Comparison of ENCODE assay signal across 8 cellular contexts in genomic region chr15:76840830-76841460, GRCh38.
DNase-seq lines count a peak whose midpoint lies in the region; ATAC-seq and TF ChIP-seq lines count a peak whose summit lies in the region.

No MANE protein-coding gene starts in this region.

- WGBS in mesenchymal stem cell, result 90% methylated on average over 2 of the region's 5 CpGs

- H3K79me1 ChIP-seq in mesenchymal stem cell (replicated peaks; ENCODE audit: low read length, poor library complexity, severe bottlenecking), result peaks cover 2% of the 10 kb centered on the region

- H2BK12ac ChIP-seq in mesenchymal stem cell (ENCODE audit: low read length in 2 of 2), result no peak overlapping the region

- H4K8ac ChIP-seq in mesenchymal stem cell (ENCODE audit: low read length), result no peak overlapping the region

- no peak overlapping the region for H3K9ac ChIP-seq in mesenchymal stem cell (ENCODE audit: low read length)

- no peaks in the 10 kb centered on the region for H3K4me1 ChIP-seq in mesenchymal stem cell (ENCODE audit: control insufficient read depth, insufficient read depth, low read depth, low read length)

- H2BK15ac ChIP-seq in mesenchymal stem cell (ENCODE audit: low read depth, poor library complexity, severe bottlenecking), result no peak overlapping the region

- no peak overlapping the region for H2AFZ ChIP-seq in mesenchymal stem cell (ENCODE audit: low read depth, low read length)

- no peak overlapping the region for H2BK5ac ChIP-seq in mesenchymal stem cell (ENCODE audit: low read depth, low read length, poor library complexity, severe bottlenecking)

- no peak overlapping the region for H3K4me3 Mint-ChIP-seq in brain

- peak; percentile 45 to 72 for TF ChIP-seq CTCF in brain (conservative IDR thresholded peaks at IDR 0.05)

- peaks cover 8 to 28% (median 19%) of the 10 kb centered on the region in 5 experiments for H3K9me3 Mint-ChIP-seq in brain

- no peak overlapping the region for H3K4me2 ChIP-seq in mesenchymal stem cell (ENCODE audit: low read length, poor library complexity, severe bottlenecking)

- H3K27me3 ChIP-seq in mesenchymal stem cell (ENCODE audit: control insufficient read depth in 1 of 2, insufficient read depth in 1 of 2, low read length in 2 of 2), result no peaks in the 10 kb centered on the region

- no peaks in the 10 kb centered on the region for H3K27me3 Mint-ChIP-seq in brain

- H4K91ac ChIP-seq in mesenchymal stem cell (ENCODE audit: low read length), result no peak overlapping the region

- no peaks in the 10 kb centered on the region for H3K9me3 ChIP-seq in mesenchymal stem cell (ENCODE audit: control insufficient read depth, low read length)

- H3K27ac Mint-ChIP-seq in brain, result no peak overlapping the region

- no peak overlapping the region for H2BK120ac ChIP-seq in mesenchymal stem cell (ENCODE audit: low read depth, low read length)

- DNase-seq in NCI-H345 (lab: John Stamatoyannopoulos, UW) (peak; percentile 7), NCI-H345 treated with DMSO at 0.1 percent for 48 hours (lab: John Stamatoyannopoulos, UW; ENCODE audit: unreplicated experiment) (no peak), MV-4-11 (lab: John Stamatoyannopoulos, UW) (peak; percentile 21), mesenchymal stem cell (peak; percentile 48), CD1c-positive myeloid dendritic cell (ENCODE audit: extremely low spot score) (no peak)

- H2AK5ac ChIP-seq in mesenchymal stem cell (ENCODE audit: low read length, severe bottlenecking), result no peak overlapping the region

- no peaks in the 10 kb centered on the region for H3K4me1 Mint-ChIP-seq in brain

- no peaks in the 10 kb centered on the region for H3K36me3 ChIP-seq in mesenchymal stem cell (ENCODE audit: control insufficient read depth in 1 of 2, insufficient read depth in 2 of 2, low read depth in 1 of 2, low read length in 2 of 2)

- no peak overlapping the region for H3K23ac ChIP-seq in mesenchymal stem cell (ENCODE audit: low read length in 2 of 2)

- no peak overlapping the region for H3K4me3 ChIP-seq in mesenchymal stem cell (ENCODE audit: insufficient read depth in 1 of 2, low read depth in 1 of 2, low read length in 2 of 2)

- ATAC-seq in GM21786 (IDR thresholded peaks at IDR 0.05; ENCODE audit: unreplicated experiment) (no peak), GM19023 (IDR thresholded peaks at IDR 0.05; ENCODE audit: unreplicated experiment) (no peak)

- H3K36me3 Mint-ChIP-seq in brain, result peaks cover 65% of the 10 kb centered on the region

- no peak overlapping the region for H3K14ac ChIP-seq in mesenchymal stem cell (ENCODE audit: low read length in 2 of 2)

- H3K27ac ChIP-seq in mesenchymal stem cell (ENCODE audit: low read length, poor library complexity, severe bottlenecking), result no peak overlapping the region

- H3K18ac ChIP-seq in mesenchymal stem cell (ENCODE audit: low read depth in 1 of 2, low read length in 2 of 2), result no peak overlapping the region

- no peak overlapping the region for H3K4ac ChIP-seq in mesenchymal stem cell (ENCODE audit: low read depth in 1 of 2, low read length in 2 of 2)

Comparison
In these comparisons a context has a peak if more than half of its experiments do, and no peak if none do; other contexts are left out.
1. DNase-seq: peak in NCI-H345 (single experiment), MV-4-11 (single experiment) and mesenchymal stem cell (single experiment); none in NCI-H345 treated with DMSO at 0.1 percent for 48 hours (single experiment) and CD1c-positive myeloid dendritic cell (single experiment).